ENCODE assay signal across 32 cellular contexts in the genomic region with DNA sequence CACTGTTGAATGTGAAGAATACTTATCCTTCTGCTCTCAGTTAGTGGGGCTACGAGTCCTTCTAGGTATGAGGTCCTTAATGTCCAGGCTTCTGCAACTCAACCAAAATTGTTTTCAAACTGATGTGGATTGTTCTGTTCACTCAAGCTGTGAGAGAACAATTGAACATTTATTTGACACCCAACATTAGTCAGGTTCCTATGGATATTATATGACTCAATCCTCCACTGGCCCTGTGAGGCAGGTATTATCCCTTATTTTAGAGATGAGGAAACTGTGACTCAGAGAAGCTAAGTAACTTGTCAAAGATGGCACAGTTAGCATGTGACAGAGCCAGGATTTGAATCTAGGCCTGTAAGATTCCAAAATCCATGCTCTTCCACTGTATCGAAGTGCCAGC. TPM values are rescaled to one million over a fixed set of nuclear protein-coding genes. Genes with fewer than 3 reads are reported as not detected.
DNase-seq lines count a peak whose midpoint lies in the region; ATAC-seq, FAIRE-seq and TF ChIP-seq lines count a peak whose summit lies in the region.
"Had no signal": no experiment of that assay in that cellular context is flagged by ENCODE, and none has a peak within 500 bp of the region (broad histone marks: within the 10 kb centered on the region; RNA-seq: fewer than 3 reads in every experiment).

No MANE protein-coding gene starts in this region.

- no peak overlapping the region for H3K27ac Mint-ChIP-seq in activated T-cell treated with anti-CD3 and anti-CD28 coated beads, Interleukin-2, amount 50 U/mL, for 72 hours
- H3K27ac Mint-ChIP-seq: activated naive CD4-positive, alpha-beta T cell treated with anti-CD3 and anti-CD28 coated beads, Interleukin-2, amount 50 U/mL, for 24 hours; CD4-positive, alpha-beta memory T cell; H9; IgD-negative memory B cell; naive thymus-derived CD4-positive, alpha-beta T cell had no signal

- no peaks in the 10 kb centered on the region for H3K9me2 ChIP-seq in GM23248 (ENCODE audit: insufficient read depth)

- no peak for TF ChIP-seq CTCF in bronchial epithelial cell (IDR thresholded peaks at IDR 0.05; ENCODE audit: insufficient read depth, low read length, severe bottlenecking)
- no peak for TF ChIP-seq CTCF in keratinocyte (optimal IDR thresholded peaks at IDR 0.05 in 1 of 3, IDR thresholded peaks at IDR 0.05 in 1 of 3, conservative IDR thresholded peaks at IDR 0.05 in 1 of 3; ENCODE audit: extremely low read depth in 1 of 3, insufficient read depth in 2 of 3, low read length in 3 of 3)

- dilution Hi-C loops in keratinocyte (cut with MboI; ENCODE audit: extremely low pct_ligation_motif_present, low sequenced_read_pairs), result no loop called here

- DNase-seq in GM23248, result peak; percentile 44
- DNase-seq in LHCN-M2 (ENCODE audit: low read depth), result peak; percentile 31
- DNase-seq in bronchial epithelial cell (ENCODE audit: low read depth), result peak; percentile 91
- no peak for DNase-seq in keratinocyte (ENCODE audit: low read depth, low spot score)
- no peak for DNase-seq in UCSD-AML1 (lab: John Stamatoyannopoulos, UW; ENCODE audit: unreplicated experiment)
- no peak for DNase-seq in activated T-cell treated with anti-CD3 and anti-CD28 coated beads, Interleukin-2, amount 50 U/mL, for 72 hours
- no peak for DNase-seq in activated CD4-positive, alpha-beta T cell treated with anti-CD3 and anti-CD28 coated beads for 4 hours
- DNase-seq: activated CD4-positive, alpha-beta T cell treated with anti-CD3 and anti-CD28 coated beads, Interleukin-2, amount 50 U/mL, for 48 hours; activated CD8-positive, alpha-beta memory T cell treated with anti-CD3 and anti-CD28 coated beads, Interleukin-2, amount 50 U/mL, for 48 hours; amygdala; CD4-positive, alpha-beta memory T cell; erythroblast; H9; heart right ventricle; kidney; lower lobe of right lung; naive thymus-derived CD4-positive, alpha-beta T cell; NCI-H1105; NCI-H187; NCI-H446 treated with DMSO at 0.1 percent for 48 hours; NCI-H774; Peyer's patch; right lobe of liver; stimulated activated CD8-positive, alpha-beta memory T cell treated with anti-CD3 and anti-CD28 coated beads, Interleukin-4, amount 100 ng/mL, for 48 hours; stomach had no signal

- H3K9me3 ChIP-seq in GM23248 (ENCODE audit: low read depth), result no peaks in the 10 kb centered on the region
- H3K9me3 ChIP-seq in keratinocyte (ENCODE audit: control insufficient read depth, low read depth, low read length), result no peaks in the 10 kb centered on the region
- H3K9me3 ChIP-seq: lower lobe of right lung, Peyer's patch, right lobe of liver, stomach, tibial nerve had no signal

- no peaks in the 10 kb centered on the region for H3K27me3 ChIP-seq in GM23248 (replicated peaks; ENCODE audit: insufficient read depth)
- no peaks in the 10 kb centered on the region for H3K27me3 ChIP-seq in bronchial epithelial cell (ENCODE audit: control insufficient read depth, insufficient read depth, low read length)
- no peaks in the 10 kb centered on the region for H3K27me3 ChIP-seq in keratinocyte (ENCODE audit: control insufficient read depth, extremely low read depth, insufficient read depth, low read length)
- H3K27me3 ChIP-seq: heart right ventricle, Peyer's patch, right lobe of liver, stomach, tibial nerve had no signal

- H3K9me3 Mint-ChIP-seq in activated T-cell treated with anti-CD3 and anti-CD28 coated beads, Interleukin-2, amount 50 U/mL, for 72 hours, result no peaks in the 10 kb centered on the region
- H3K9me3 Mint-ChIP-seq: activated naive CD4-positive, alpha-beta T cell treated with anti-CD3 and anti-CD28 coated beads, Interleukin-2, amount 50 U/mL, for 24 hours had no signal

- H3K27ac ChIP-seq in GM23248 (no peak overlapping the region), keratinocyte (ENCODE audit: control insufficient read depth, insufficient read depth, low read length) (peak overlapping the region; percentile 57)
- H3K27ac ChIP-seq: heart right ventricle, lower lobe of right lung, Peyer's patch, right lobe of liver, stomach, tibial nerve had no signal

- no peak overlapping the region for H3K4me3 Mint-ChIP-seq in activated T-cell treated with anti-CD3 and anti-CD28 coated beads, Interleukin-2, amount 50 U/mL, for 72 hours
- H3K4me3 Mint-ChIP-seq: activated naive CD4-positive, alpha-beta T cell treated with anti-CD3 and anti-CD28 coated beads, Interleukin-2, amount 50 U/mL, for 24 hours; CD4-positive, alpha-beta memory T cell; H9; IgD-negative memory B cell; naive thymus-derived CD4-positive, alpha-beta T cell had no signal

- H3K4me2 ChIP-seq in GM23248 (ENCODE audit: unreplicated experiment), result no peak overlapping the region
- peak overlapping the region; percentile 58 for H3K4me2 ChIP-seq in keratinocyte (ENCODE audit: control insufficient read depth, extremely low read depth, insufficient read depth, low read depth, low read length)

- no peaks in the 10 kb centered on the region for H3K36me3 Mint-ChIP-seq in activated T-cell treated with anti-CD3 and anti-CD28 coated beads, Interleukin-2, amount 50 U/mL, for 72 hours (ENCODE audit: insufficient read depth in 2 of 2)

- H3K36me3 ChIP-seq in GM23248 (ENCODE audit: low read depth) (no peaks in the 10 kb centered on the region), bronchial epithelial cell (ENCODE audit: control insufficient read depth, insufficient read depth, low read length) (no peaks in the 10 kb centered on the region), keratinocyte (ENCODE audit: control insufficient read depth in 2 of 2, extremely low read depth in 1 of 2, insufficient read depth in 2 of 2, low read length in 2 of 2) (no peaks in the 10 kb centered on the region)
- H3K36me3 ChIP-seq: heart right ventricle, lower lobe of right lung, Peyer's patch, right lobe of liver, stomach had no signal

- no peaks in the 10 kb centered on the region for H3F3A ChIP-seq in GM23248 (ENCODE audit: insufficient read depth)

- in situ Hi-C loops in GM23248 (cut with MboI), result no loop called here

- H4K20me1 ChIP-seq in GM23248 (ENCODE audit: insufficient read depth) (no peaks in the 10 kb centered on the region), keratinocyte (ENCODE audit: control insufficient read depth, extremely low read depth, insufficient read depth, low read length) (no peaks in the 10 kb centered on the region)

- H3K79me2 ChIP-seq in GM23248 (ENCODE audit: insufficient read depth), result no peaks in the 10 kb centered on the region
- no peaks in the 10 kb centered on the region for H3K79me2 ChIP-seq in keratinocyte (ENCODE audit: control insufficient read depth, insufficient read depth, low read length)

- H3K9ac ChIP-seq in GM23248 (no peak overlapping the region), keratinocyte (ENCODE audit: control insufficient read depth, extremely low read depth, insufficient read depth, low read length) (no peak overlapping the region)

- peak; percentile 68 for FAIRE-seq in bronchial epithelial cell (lab: Jason Lieb, UNC)
- peak; percentile 84 for FAIRE-seq in keratinocyte (lab: Jason Lieb, UNC)
- FAIRE-seq: kidney had no signal

- H3K27me3 Mint-ChIP-seq in activated T-cell treated with anti-CD3 and anti-CD28 coated beads, Interleukin-2, amount 50 U/mL, for 72 hours (ENCODE audit: low read depth), result no peaks in the 10 kb centered on the region
- H3K27me3 Mint-ChIP-seq: activated naive CD4-positive, alpha-beta T cell treated with anti-CD3 and anti-CD28 coated beads, Interleukin-2, amount 50 U/mL, for 24 hours; CD4-positive, alpha-beta memory T cell; IgD-negative memory B cell; naive thymus-derived CD4-positive, alpha-beta T cell had no signal

- no peak for ATAC-seq in activated T-cell treated with anti-CD3 and anti-CD28 coated beads, Interleukin-2, amount 50 U/mL, for 72 hours (replicated peaks in 1 of 2)
- no peak for ATAC-seq in HG02623 (IDR thresholded peaks at IDR 0.05; ENCODE audit: unreplicated experiment)
- ATAC-seq: heart right ventricle; naive thymus-derived CD4-positive, alpha-beta T cell; right lobe of liver had no signal

- H3K4me1 ChIP-seq in GM23248 (ENCODE audit: insufficient read depth) (no peaks in the 10 kb centered on the region), keratinocyte (ENCODE audit: control insufficient read depth, extremely low read depth, insufficient read depth, low read length) (peaks cover 15% of the 10 kb centered on the region)
- H3K4me1 ChIP-seq: heart right ventricle, lower lobe of right lung, Peyer's patch, right lobe of liver, stomach, tibial nerve had no signal

- no peak overlapping the region for H3K4me3 ChIP-seq in GM23248
- no peak overlapping the region for H3K4me3 ChIP-seq in bronchial epithelial cell (ENCODE audit: low read depth, low read length)
- peak overlapping the region in 1 of 3 experiments; percentile 23 for H3K4me3 ChIP-seq in keratinocyte (ENCODE audit: control insufficient read depth in 2 of 3, extremely low read depth in 1 of 3, insufficient read depth in 2 of 3, low read depth in 1 of 3, low read length in 3 of 3)
- H3K4me3 ChIP-seq: heart right ventricle, lower lobe of right lung, Peyer's patch, right lobe of liver, stomach, tibial nerve had no signal

- no peaks in the 10 kb centered on the region for H3K9me1 ChIP-seq in keratinocyte (ENCODE audit: control insufficient read depth, extremely low read depth, insufficient read depth, low read length)

- WGBS in GM23248 (ENCODE audit: low coverage in 1 of 2, low lambda C conversion rate in 2 of 2, missing lambda C conversion rate in 2 of 2), 2 experiments, result 89 to 96% methylated on average over 2 of the region's 2 CpGs

- H2AFZ ChIP-seq in GM23248 (no peak overlapping the region), keratinocyte (ENCODE audit: control insufficient read depth, low read length) (no peak overlapping the region)

- H3K4me1 Mint-ChIP-seq in activated T-cell treated with anti-CD3 and anti-CD28 coated beads, Interleukin-2, amount 50 U/mL, for 72 hours (ENCODE audit: low read depth), result no peaks in the 10 kb centered on the region
- H3K4me1 Mint-ChIP-seq: activated naive CD4-positive, alpha-beta T cell treated with anti-CD3 and anti-CD28 coated beads, Interleukin-2, amount 50 U/mL, for 24 hours; CD4-positive, alpha-beta memory T cell; H9; IgD-negative memory B cell had no signal

RNA-seq across cellular contexts. Expression of a gene that starts 1.2 kb away (rescaled TPM):
- not detected in 2 replicates for total RNA-seq in GM23248 (2014; rRNA removed; shearing (Covaris generic))
- not detected in 2 replicates for polyA plus RNA-seq in GM23248 (2016; fragmentation: Nextera tagmentation; extraction: Ambion mirVana)
- not detected in 2 replicates for total RNA-seq in LHCN-M2 (2014; rRNA removed)
- 0.10 TPM for polyA plus RNA-seq in LHCN-M2 (2012)
- total RNA-seq in bronchial epithelial cell, result not detected in 2 replicates
- 0.14 to 0.24 TPM in 2 of 3 replicates, not detected in the other for polyA plus RNA-seq in keratinocyte
- polyA plus RNA-seq in keratinocyte (2011; ENCODE audit: low read depth), result not detected
- polyA plus RNA-seq in keratinocyte (2011; cell fraction: cytosol; rRNA removed), result not detected in 2 replicates
- polyA plus RNA-seq in keratinocyte (2011; cell fraction: nucleus; rRNA removed), result 1.2 and 1.3 TPM in 2 replicates
- not detected in 2 replicates for polyA plus RNA-seq in keratinocyte (2012; ENCODE audit: low replicate concordance)
- polyA minus RNA-seq in keratinocyte, result 2.0 TPM in 1 of 3 replicates, not detected in the others
- not detected for polyA minus RNA-seq in keratinocyte (2011; cell fraction: cytosol; rRNA and poly(A)+ RNA removed)
- not detected in 2 replicates for polyA minus RNA-seq in keratinocyte (2011; cell fraction: nucleus; rRNA and poly(A)+ RNA removed)
- total RNA-seq in activated T-cell treated with anti-CD3 and anti-CD28 coated beads, Interleukin-2, amount 50 U/mL, for 72 hours, result not detected
- total RNA-seq: A673; CD4-positive, alpha-beta memory T cell; H9; heart right ventricle; kidney; lower lobe of right lung; naive thymus-derived CD4-positive, alpha-beta T cell; Peyer's patch; posterior vena cava; right lobe of liver; SK-MEL-5; tibial nerve had no signal
- polyA plus RNA-seq: CD4-positive, alpha-beta memory T cell; heart right ventricle; IgD-negative memory B cell; naive thymus-derived CD4-positive, alpha-beta T cell; stomach had no signal

RNA-seq across cellular contexts. Expression of a gene that starts 44.3 kb away (rescaled TPM):
- not detected in 2 replicates for total RNA-seq in GM23248 (2014; rRNA removed; shearing (Covaris generic))
- polyA plus RNA-seq in GM23248 (2016; fragmentation: Nextera tagmentation; extraction: Ambion mirVana) (0.19 and 0.25 TPM in 2 replicates), keratinocyte (0.53 to 1.4 TPM (median 1.1 TPM) in 3 replicates)
- total RNA-seq in LHCN-M2 (2014; rRNA removed) (0.26 and 0.86 TPM in 2 replicates), bronchial epithelial cell (0.26 and 0.77 TPM in 2 replicates)
- 0.28 TPM for polyA plus RNA-seq in LHCN-M2 (2012)
- polyA plus RNA-seq in keratinocyte (2011; ENCODE audit: low read depth), result 2.1 TPM
- 0.12 and 0.52 TPM in 2 replicates for polyA plus RNA-seq in keratinocyte (2011; cell fraction: cytosol; rRNA removed)
- 3.6 and 4.3 TPM in 2 replicates for polyA plus RNA-seq in keratinocyte (2011; cell fraction: nucleus; rRNA removed)
- 0.29 and 2.7 TPM in 2 replicates for polyA plus RNA-seq in keratinocyte (2012; ENCODE audit: low replicate concordance)
- 0.29 TPM in 1 of 3 replicates, not detected in the others for polyA minus RNA-seq in keratinocyte
- polyA minus RNA-seq in keratinocyte (2011; cell fraction: cytosol; rRNA and poly(A)+ RNA removed), result not detected
- polyA minus RNA-seq in keratinocyte (2011; cell fraction: nucleus; rRNA and poly(A)+ RNA removed), result 0.62 TPM in 1 of 2 replicates, not detected in the other
- 1 to 10 TPM in 1 of 2 donors, under 1 TPM in 1; 0.83 to 1.5 TPM for total RNA-seq in activated T-cell treated with anti-CD3 and anti-CD28 coated beads, Interleukin-2, amount 50 U/mL, for 72 hours

Comparison
In these comparisons a context has a peak if more than half of its experiments do, and no peak if none do; other contexts are left out.
1. DNase-seq: peak in GM23248 (single experiment), LHCN-M2 (single experiment) and bronchial epithelial cell (single experiment); none in keratinocyte (single experiment), UCSD-AML1 (single experiment), activated T-cell treated with anti-CD3 and anti-CD28 coated beads, Interleukin-2, amount 50 U/mL, for 72 hours (0 of 2) and activated CD4-positive, alpha-beta T cell treated with anti-CD3 and anti-CD28 coated beads for 4 hours (0 of 2).